In the genomic region with DNA sequence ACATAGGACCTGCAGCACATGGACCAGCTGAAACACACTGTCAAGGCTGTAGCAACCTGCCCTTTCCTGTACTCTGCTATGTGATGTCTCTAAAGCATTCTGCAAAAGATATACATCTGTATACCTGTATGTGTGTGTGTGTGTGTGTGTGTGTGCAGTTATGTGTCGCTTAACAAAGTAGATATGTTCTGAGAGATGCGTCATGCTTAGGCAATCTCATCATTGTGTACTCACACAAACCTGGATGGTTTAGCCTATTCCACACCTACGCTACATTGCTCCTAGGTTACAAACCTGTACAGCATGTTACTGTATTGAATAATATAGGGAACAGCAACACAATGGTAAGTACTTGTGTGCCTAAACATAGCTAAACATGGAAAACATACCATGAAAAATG, we compare ENCODE assay signal across 1 cellular context.
TF ChIP-seq lines count a peak whose summit lies in the region.

No MANE protein-coding gene starts in this region.

TF ChIP-seq in H1, 55 proteins besides CTCF, POLR2A, EP300 and RAD21:
- TF ChIP-seq SP1 (IDR thresholded peaks at IDR 0.05; ENCODE audit: low read depth, low read length) (no peak), SAP30 (IDR thresholded peaks at IDR 0.05; ENCODE audit: insufficient read depth, insufficient replicate concordance, low read length) (no peak), RFX5 (IDR thresholded peaks at IDR 0.05; ENCODE audit: borderline replicate concordance, low read depth, low read length) (no peak), JUND (IDR thresholded peaks at IDR 0.05; ENCODE audit: low read length) (no peak), POU5F1 (IDR thresholded peaks at IDR 0.05; ENCODE audit: low read depth, low read length) (no peak), YY1 (IDR thresholded peaks at IDR 0.05; ENCODE audit: low read depth, low read length) (no peak), TAF7 (optimal IDR thresholded peaks at IDR 0.05; ENCODE audit: borderline replicate concordance, low read depth, low read length) (no peak), ATF3 (IDR thresholded peaks at IDR 0.05; ENCODE audit: insufficient read depth, low read depth, low read length) (no peak), TCF12 (IDR thresholded peaks at IDR 0.05; ENCODE audit: low read depth, low read length) (no peak)
